In the genomic region with DNA sequence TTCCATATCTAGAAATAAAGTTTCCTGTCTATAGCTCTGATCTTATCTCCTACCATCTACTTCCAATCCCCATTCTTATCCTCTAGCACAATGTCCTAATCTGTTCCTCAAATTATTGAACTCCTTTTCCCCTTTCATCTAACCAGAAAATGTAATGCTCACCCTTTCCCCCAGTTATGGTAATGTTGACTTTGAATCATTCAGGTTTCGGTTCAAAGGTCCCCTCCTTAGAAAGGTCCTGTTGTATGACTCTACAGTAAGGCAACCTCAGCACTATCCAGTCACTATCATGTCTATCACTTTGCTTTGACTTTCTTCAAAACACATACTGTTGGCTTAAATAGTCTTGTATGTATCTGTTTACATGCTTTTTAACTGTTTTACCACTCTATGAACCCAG, we compare ENCODE assay signal across 22 cellular contexts.
DNase-seq lines count a peak whose midpoint lies in the region; ATAC-seq, FAIRE-seq and TF ChIP-seq lines count a peak whose summit lies in the region.
"Had no signal": no experiment of that assay in that cellular context is flagged by ENCODE, and none has a peak within 500 bp of the region (broad histone marks: within the 10 kb centered on the region; RNA-seq: fewer than 3 reads in every experiment).

No MANE protein-coding gene starts in this region.

- H3K27ac Mint-ChIP-seq in GM23338 (no peak overlapping the region), T-helper 17 cell (no peak overlapping the region)
- H3K27ac Mint-ChIP-seq: CD4-positive, CD25-positive, alpha-beta regulatory T cell had no signal

- no peak for ATAC-seq in GM23338
- peak; percentile 74 for ATAC-seq in PC-3
- ATAC-seq in left colon, result peak; percentile 51
- ATAC-seq in T-helper 17 cell, result no peak

- H3K4me1 Mint-ChIP-seq in GM23338, result no peaks in the 10 kb centered on the region
- no peaks in the 10 kb centered on the region for H3K4me1 Mint-ChIP-seq in T-helper 17 cell
- H3K4me1 Mint-ChIP-seq: CD4-positive, CD25-positive, alpha-beta regulatory T cell had no signal

- no peak for FAIRE-seq in small intestine (lab: Jason Lieb, UNC)
- FAIRE-seq: GM18507, H54 had no signal

- H3K4me3 ChIP-seq in GM23338, result no peak overlapping the region
- H3K4me3 ChIP-seq in PC-3 (ENCODE audit: low read length), result no peak overlapping the region
- H3K4me3 ChIP-seq in small intestine (ENCODE audit: low read depth in 1 of 2, low read length in 2 of 2), result no peak overlapping the region
- no peak overlapping the region for H3K4me3 ChIP-seq in coronary artery

- H3K4me1 ChIP-seq in GM23338 (ENCODE audit: insufficient read depth) (no peaks in the 10 kb centered on the region), PC-3 (ENCODE audit: insufficient read depth, low read length) (peaks cover 9% of the 10 kb centered on the region), small intestine (ENCODE audit: control insufficient read depth in 2 of 2, insufficient read depth in 1 of 2, low read depth in 1 of 2, low read length in 1 of 2) (no peaks in the 10 kb centered on the region)

- H3K27me3 Mint-ChIP-seq in GM23338 (ENCODE audit: insufficient read depth, low read depth, poor library complexity) (no peaks in the 10 kb centered on the region), T-helper 17 cell (no peaks in the 10 kb centered on the region)
- H3K27me3 Mint-ChIP-seq: CD4-positive, CD25-positive, alpha-beta regulatory T cell had no signal

- H3K36me3 Mint-ChIP-seq in GM23338 (ENCODE audit: low read depth), result no peaks in the 10 kb centered on the region
- no peaks in the 10 kb centered on the region for H3K36me3 Mint-ChIP-seq in T-helper 17 cell (ENCODE audit: low read depth)
- H3K36me3 Mint-ChIP-seq: CD4-positive, CD25-positive, alpha-beta regulatory T cell had no signal

- H3K27me3 ChIP-seq in GM23338 (ENCODE audit: insufficient read depth) (no peaks in the 10 kb centered on the region), PC-3 (ENCODE audit: low read length) (no peaks in the 10 kb centered on the region), small intestine (ENCODE audit: control insufficient read depth in 2 of 2, insufficient read depth in 2 of 2, low read length in 2 of 2) (no peaks in the 10 kb centered on the region)

- TF ChIP-seq CTCF in GM23338 (conservative IDR thresholded peaks at IDR 0.05; ENCODE audit: low read depth in 2 of 2), result no peak
- no peak for TF ChIP-seq CTCF in PC-3 (conservative IDR thresholded peaks at IDR 0.05; ENCODE audit: low read depth, low read length)
- no peak for TF ChIP-seq CTCF in coronary artery (IDR thresholded peaks at IDR 0.05)

- H3K9me2 ChIP-seq in GM23338 (ENCODE audit: insufficient read depth), result no peaks in the 10 kb centered on the region
- H3K9me2 ChIP-seq in PC-3 (replicated peaks; ENCODE audit: low read length), result no peaks in the 10 kb centered on the region
- H3K9me2 ChIP-seq: SK-N-SH had no signal

- no peak overlapping the region for H3K9ac ChIP-seq in PC-3 (ENCODE audit: low read length)
- H3K9ac ChIP-seq: KMS-11, SK-N-SH had no signal

- no peaks in the 10 kb centered on the region for H3F3A ChIP-seq in GM23338 (replicated peaks; ENCODE audit: low read depth)
- no peaks in the 10 kb centered on the region for H3F3A ChIP-seq in PC-3 (ENCODE audit: low read length, unreplicated experiment)

- POLR2A ChIA-PET in PC-3 (lab: Charles Lee; ENCODE audit: unreplicated experiment), result interaction anchor here (0.5 kb wide), 1 partner anchor 11 kb away, joined by 5 read pairs; no protein-coding TSS in a partner anchor

- CTCF ChIA-PET in PC-3 (lab: Charles Lee), result no interaction called here

- WGBS in small intestine, 3 donors, result 13 to 55% (median 32%) methylated on average over 1 of the region's 1 CpG

- H4K20me1 ChIP-seq in GM23338 (replicated peaks; ENCODE audit: insufficient read depth) (no peaks in the 10 kb centered on the region), PC-3 (ENCODE audit: low read length) (no peaks in the 10 kb centered on the region)

- H3K36me3 ChIP-seq in GM23338 (ENCODE audit: insufficient read depth) (no peaks in the 10 kb centered on the region), PC-3 (ENCODE audit: low read depth, low read length) (no peaks in the 10 kb centered on the region), small intestine (ENCODE audit: control insufficient read depth in 2 of 2, insufficient read depth in 2 of 2, low read length in 2 of 2) (no peaks in the 10 kb centered on the region)

- H2AFZ ChIP-seq in GM23338 (peak overlapping the region; percentile 12; the same call in 1 of the 2 replicates), PC-3 (ENCODE audit: low read length) (no peak overlapping the region)

- no peaks in the 10 kb centered on the region for H3K9me3 Mint-ChIP-seq in GM23338

- H3K4me2 ChIP-seq in GM23338 (no peak overlapping the region), PC-3 (ENCODE audit: low read length) (no peak overlapping the region; the same call in 1 of the 2 replicates)
- H3K4me2 ChIP-seq: KMS-11, SK-N-SH had no signal

- DNase-seq in GM23338 (ENCODE audit: low spot score), result no peak
- DNase-seq in PC-3, result peak; percentile 35
- DNase-seq in left colon, result no peak
- DNase-seq in small intestine, result peak; percentile 40
- DNase-seq in T-helper 17 cell, result no peak
- no peak for DNase-seq in activated CD4-positive, alpha-beta T cell treated with anti-CD3 and anti-CD28 coated beads for 1 hour
- DNase-seq in coronary artery (ENCODE audit: low spot score), result no peak
- DNase-seq: CD4-positive, CD25-positive, alpha-beta regulatory T cell; COR-L47; GDM1; IMR-90; NCI-H1105; NCI-H146; NCI-H2029; NCI-H2171; NCI-H345; NCI-H524; SHP77; SK-N-SH had no signal

- no peak overlapping the region for H3K4me3 Mint-ChIP-seq in GM23338
- no peak overlapping the region for H3K4me3 Mint-ChIP-seq in T-helper 17 cell
- H3K4me3 Mint-ChIP-seq: CD4-positive, CD25-positive, alpha-beta regulatory T cell had no signal

- H3K79me2 ChIP-seq in GM23338 (replicated peaks; ENCODE audit: insufficient read depth) (no peaks in the 10 kb centered on the region), PC-3 (ENCODE audit: low read length) (no peaks in the 10 kb centered on the region)

- no TSS peak for BruUV-seq in PC-3 (replicated peaks; lab: Mats Ljungman, UMichigan)

- H3K27ac ChIP-seq in GM23338 (ENCODE audit: low read depth) (no peak overlapping the region), PC-3 (ENCODE audit: low read length) (0 out of 2 replicates have a peak overlapping the region, but pooled peaks have one; percentile 6), small intestine (ENCODE audit: low read depth in 1 of 2, low read length in 1 of 2) (no peak overlapping the region), coronary artery (no peak overlapping the region)
- H3K27ac ChIP-seq: KMS-11 had no signal

- H3K9me3 ChIP-seq in PC-3 (ENCODE audit: low read length) (no peaks in the 10 kb centered on the region), small intestine (ENCODE audit: control insufficient read depth, low read depth) (no peaks in the 10 kb centered on the region), T-helper 17 cell (ENCODE audit: control insufficient read depth, low read length, poor library complexity, severe bottlenecking) (no peaks in the 10 kb centered on the region)
- H3K9me3 ChIP-seq: SK-N-SH had no signal

- intact Hi-C loops in PC-3 (cut with micrococcal nuclease), result no loop called here
- intact Hi-C loops in left colon (cut with DNase I, micrococcal nuclease), result no loop called here

TF ChIP-seq in GM23338, 12 proteins besides CTCF, POLR2A, EP300 and RAD21 (continues in another document):
- no peak for TF ChIP-seq POLR2AphosphoS5 (IDR thresholded peaks at IDR 0.05; ENCODE audit: low read depth)
- TF ChIP-seq NANOG (IDR thresholded peaks at IDR 0.05; ENCODE audit: borderline replicate concordance), result no peak
- TF ChIP-seq STAT1 (IDR thresholded peaks at IDR 0.05; ENCODE audit: unreplicated experiment), result no peak
- no peak for TF ChIP-seq EZH2 (IDR thresholded peaks at IDR 0.05; ENCODE audit: low read depth, unreplicated experiment)
- TF ChIP-seq, protein P1, sequence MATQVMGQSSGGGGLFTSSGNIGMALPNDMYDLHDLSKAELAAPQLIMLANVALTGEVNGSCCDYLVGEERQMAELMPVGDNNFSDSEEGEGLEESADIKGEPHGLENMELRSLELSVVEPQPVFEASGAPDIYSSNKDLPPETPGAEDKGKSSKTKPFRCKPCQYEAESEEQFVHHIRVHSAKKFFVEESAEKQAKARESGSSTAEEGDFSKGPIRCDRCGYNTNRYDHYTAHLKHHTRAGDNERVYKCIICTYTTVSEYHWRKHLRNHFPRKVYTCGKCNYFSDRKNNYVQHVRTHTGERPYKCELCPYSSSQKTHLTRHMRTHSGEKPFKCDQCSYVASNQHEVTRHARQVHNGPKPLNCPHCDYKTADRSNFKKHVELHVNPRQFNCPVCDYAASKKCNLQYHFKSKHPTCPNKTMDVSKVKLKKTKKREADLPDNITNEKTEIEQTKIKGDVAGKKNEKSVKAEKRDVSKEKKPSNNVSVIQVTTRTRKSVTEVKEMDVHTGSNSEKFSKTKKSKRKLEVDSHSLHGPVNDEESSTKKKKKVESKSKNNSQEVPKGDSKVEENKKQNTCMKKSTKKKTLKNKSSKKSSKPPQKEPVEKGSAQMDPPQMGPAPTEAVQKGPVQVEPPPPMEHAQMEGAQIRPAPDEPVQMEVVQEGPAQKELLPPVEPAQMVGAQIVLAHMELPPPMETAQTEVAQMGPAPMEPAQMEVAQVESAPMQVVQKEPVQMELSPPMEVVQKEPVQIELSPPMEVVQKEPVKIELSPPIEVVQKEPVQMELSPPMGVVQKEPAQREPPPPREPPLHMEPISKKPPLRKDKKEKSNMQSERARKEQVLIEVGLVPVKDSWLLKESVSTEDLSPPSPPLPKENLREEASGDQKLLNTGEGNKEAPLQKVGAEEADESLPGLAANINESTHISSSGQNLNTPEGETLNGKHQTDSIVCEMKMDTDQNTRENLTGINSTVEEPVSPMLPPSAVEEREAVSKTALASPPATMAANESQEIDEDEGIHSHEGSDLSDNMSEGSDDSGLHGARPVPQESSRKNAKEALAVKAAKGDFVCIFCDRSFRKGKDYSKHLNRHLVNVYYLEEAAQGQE (IDR thresholded peaks at IDR 0.05; ENCODE audit: unreplicated experiment), result no peak
- TF ChIP-seq JUNB (IDR thresholded peaks at IDR 0.05; ENCODE audit: unreplicated experiment), result no peak
- TF ChIP-seq EZH2phosphoT487 (IDR thresholded peaks at IDR 0.05; ENCODE audit: unreplicated experiment), result no peak
- TF ChIP-seq CREB1 (CRISPR knock-in tag; IDR thresholded peaks at IDR 0.05; ENCODE audit: low read depth), result no peak

Comparison
In these comparisons a context has a peak if more than half of its experiments do, and no peak if none do; other contexts are left out.
1. ATAC-seq: peak in PC-3 (single experiment) and left colon (single experiment); none in GM23338 (single experiment) and T-helper 17 cell (single experiment).
2. DNase-seq: peak in PC-3 (single experiment) and small intestine (single experiment); none in GM23338 (single experiment), left colon (0 of 2), T-helper 17 cell (0 of 3), activated CD4-positive, alpha-beta T cell treated with anti-CD3 and anti-CD28 coated beads for 1 hour (single experiment) and coronary artery (single experiment).